In the genomic region with DNA sequence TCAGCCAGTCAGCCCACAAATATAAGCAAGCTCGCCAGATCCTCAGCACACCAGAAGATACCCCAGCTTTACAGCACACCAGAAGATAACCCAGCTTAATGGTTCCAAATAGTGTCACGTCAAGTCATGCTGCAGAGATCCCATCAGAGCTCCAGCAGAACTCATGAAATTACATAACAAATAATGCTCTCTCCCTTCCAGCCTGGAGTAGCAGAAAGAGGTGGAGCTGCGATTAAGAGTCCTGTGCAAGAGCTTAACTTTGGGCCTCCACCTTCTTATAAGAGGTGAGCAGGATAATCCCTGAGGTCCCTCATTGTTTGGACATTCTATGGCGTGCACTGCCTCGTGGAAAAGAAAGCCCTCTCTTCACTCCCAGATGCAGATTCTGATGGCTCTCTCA, we compare ENCODE assay signal across 18 cellular contexts. TPM values are rescaled to one million over a fixed set of nuclear protein-coding genes. Genes with fewer than 3 reads are reported as not detected.
A peak's percentile ranks its signal among the peaks of the same experiment; 100 is the strongest.
DNase-seq lines count a peak whose midpoint lies in the region; ATAC-seq and TF ChIP-seq lines count a peak whose summit lies in the region.
"Had no signal": no experiment of that assay in that cellular context is flagged by ENCODE, and none has a peak within 500 bp of the region (broad histone marks: within the 10 kb centered on the region; RNA-seq: fewer than 3 reads in every experiment).

No MANE protein-coding gene starts in this region.

- POLR2A ChIA-PET in WTC11 (lab: Charles Lee), result interaction anchor here (1.5 kb wide), 1 partner anchor 60 kb away, joined by 4 read pairs; the partner anchor contains the start of gene GLUL

- DNase-seq in HAP-1 (ENCODE audit: low spot score in 2 of 2) (peak; percentile 86 to 100), WTC11 (ENCODE audit: low spot score) (no peak), fibroblast of villous mesenchyme (ENCODE audit: low read depth) (peak; percentile 57), NCI-H345 (lab: John Stamatoyannopoulos, UW) (no peak), ecto neural progenitor cell (ENCODE audit: low spot score) (no peak)
- DNase-seq: CD4-positive, CD25-positive, alpha-beta regulatory T cell; GM23248; KG1; MM.1S; NCI-H2029; NCI-H446 treated with DMSO at 0.1 percent for 48 hours; OCI-M1; Peyer's patch; SIG-M5 had no signal

- in situ Hi-C loops in HAP-1 (cut with MboI; ENCODE audit: low sequenced_read_pairs), result loop anchor here (5.0 kb wide), 1 partner anchor 60 kb away; the partner anchor contains the start of gene GLUL

- H3K4me1 Mint-ChIP-seq in WTC11, result peaks cover 23% of the 10 kb centered on the region
- H3K4me1 Mint-ChIP-seq: CD4-positive, CD25-positive, alpha-beta regulatory T cell had no signal

- no peaks in the 10 kb centered on the region; the same call in 1 of the 2 replicates for H3K9me3 Mint-ChIP-seq in WTC11

- TF ChIP-seq CTCF in WTC11 (IDR thresholded peaks at IDR 0.05), result no peak
- TF ChIP-seq CTCF in fibroblast of villous mesenchyme (IDR thresholded peaks at IDR 0.05; ENCODE audit: insufficient read depth, low read depth, low read length), result no peak

- no peaks in the 10 kb centered on the region for H3K27me3 ChIP-seq in HAP-1 (ENCODE audit: low read depth)
- H3K27me3 ChIP-seq: BLaER1, Peyer's patch had no signal

- no peaks in the 10 kb centered on the region for H3K36me3 ChIP-seq in HAP-1 (replicated peaks)
- H3K36me3 ChIP-seq: BLaER1, Peyer's patch had no signal

- CTCF ChIA-PET in WTC11 (lab: Charles Lee), result interaction anchor here (1.1 to 2.2 kb wide), 5 partner anchors 10 to 251 kb away, joined by 4 to 7 read pairs (median 5); no protein-coding TSS in a partner anchor

- H3K4me3 Mint-ChIP-seq in WTC11, result no peak overlapping the region
- H3K4me3 Mint-ChIP-seq: CD4-positive, CD25-positive, alpha-beta regulatory T cell had no signal

- no peak overlapping the region for H3K27ac Mint-ChIP-seq in WTC11
- H3K27ac Mint-ChIP-seq: CD4-positive, CD25-positive, alpha-beta regulatory T cell had no signal

- ATAC-seq in WTC11 (peak; percentile 47), HG02870 (IDR thresholded peaks at IDR 0.05; ENCODE audit: unreplicated experiment) (no peak), GM18517 (IDR thresholded peaks at IDR 0.05; ENCODE audit: unreplicated experiment) (no peak)

- H3K9me3 ChIP-seq in HAP-1, result no peaks in the 10 kb centered on the region
- H3K9me3 ChIP-seq: Peyer's patch had no signal

- no peaks in the 10 kb centered on the region for H3K36me3 Mint-ChIP-seq in WTC11
- H3K36me3 Mint-ChIP-seq: CD4-positive, CD25-positive, alpha-beta regulatory T cell had no signal

- peaks cover 31% of the 10 kb centered on the region for H3K4me1 ChIP-seq in HAP-1
- H3K4me1 ChIP-seq: Peyer's patch had no signal

- H3K4me3 ChIP-seq in HAP-1 (no peak overlapping the region), fibroblast of villous mesenchyme (ENCODE audit: low read depth, low read length) (no peak overlapping the region)
- H3K4me3 ChIP-seq: BLaER1, GM23248, Peyer's patch, SK-N-MC had no signal

- H3K27me3 Mint-ChIP-seq in WTC11 (ENCODE audit: low read depth), result 0 out of 2 replicates have a peak, but pooled peaks cover 2% of the 10 kb centered on the region

TF ChIP-seq in WTC11, 78 proteins besides CTCF, POLR2A, EP300 and RAD21:
- TF ChIP-seq TP53 (CRISPR knock-in tag; IDR thresholded peaks at IDR 0.05) (no peak), ESRRA (CRISPR knock-in tag; IDR thresholded peaks at IDR 0.05; ENCODE audit: borderline replicate concordance) (no peak), CREM (CRISPR knock-in tag; IDR thresholded peaks at IDR 0.05) (no peak), NFYB (CRISPR knock-in tag; conservative IDR thresholded peaks at IDR 0.05; ENCODE audit: low read depth) (no peak), ZNF532 (CRISPR knock-in tag; IDR thresholded peaks at IDR 0.05; ENCODE audit: borderline replicate concordance) (no peak), SMAD4 (CRISPR knock-in tag; IDR thresholded peaks at IDR 0.05) (no peak), IRF1 (CRISPR knock-in tag; IDR thresholded peaks at IDR 0.05) (no peak), GRHL2 (CRISPR knock-in tag; IDR thresholded peaks at IDR 0.05; ENCODE audit: insufficient replicate concordance, severe bottlenecking) (no peak), NFATC4 (CRISPR knock-in tag; IDR thresholded peaks at IDR 0.05) (no peak), SP1 (CRISPR knock-in tag; conservative IDR thresholded peaks at IDR 0.05) (no peak), JUN (CRISPR knock-in tag; IDR thresholded peaks at IDR 0.05) (no peak)

RNA-seq across cellular contexts. Expression of gene GLUL, which starts 59.3 kb away (rescaled TPM):
- total RNA-seq in WTC11 (2021), result 240 to 284 TPM (median 269 TPM) in 3 replicates
- total RNA-seq in fibroblast of villous mesenchyme, result 321 and 350 TPM in 2 replicates

Comparison
In these comparisons a context has a peak if more than half of its experiments do, and no peak if none do; other contexts are left out.
1. DNase-seq: peak in HAP-1 (2 of 2) and fibroblast of villous mesenchyme (single experiment); none in WTC11 (single experiment), NCI-H345 (single experiment) and ecto neural progenitor cell (single experiment).